Comparison of ENCODE assay signal across 8 cellular contexts in genomic region chr7:22822486-22823141, GRCh38. TPM values are rescaled to one million over a fixed set of nuclear protein-coding genes. Genes with fewer than 3 reads are reported as not detected.
A peak's percentile ranks its signal among the peaks of the same experiment; 100 is the strongest.
DNase-seq lines count a peak whose midpoint lies in the region; ATAC-seq and TF ChIP-seq lines count a peak whose summit lies in the region.

TOMM7 (minus strand) TSS chr7:22822849; CDS start chr7:22822779, 70 bp downstream.

- H3K36me3 Mint-ChIP-seq in activated T-helper 2 cell treated with anti-CD3 and anti-CD28 coated beads, Interferon-gamma antibody, Interleukin-2, Interleukin-4, amounts not matched to agents 10 μg/mL and 5 μg/mL and 100 μg/mL, durations not matched to agents 14 hours and 24 hours and 36 hours (ENCODE audit: low read depth), result peaks cover 8% of the 10 kb centered on the region
- peaks cover 0 to 9% (median 0%) of the 10 kb centered on the region in 3 donors for H3K36me3 Mint-ChIP-seq in naive thymus-derived CD8-positive, alpha-beta T cell

- H3K4me1 Mint-ChIP-seq in activated T-helper 2 cell treated with anti-CD3 and anti-CD28 coated beads, Interferon-gamma antibody, Interleukin-2, Interleukin-4, amounts not matched to agents 10 μg/mL and 5 μg/mL and 100 μg/mL, durations not matched to agents 14 hours and 24 hours and 36 hours (ENCODE audit: low read depth), result peaks cover 31% of the 10 kb centered on the region
- H3K4me1 Mint-ChIP-seq in naive thymus-derived CD8-positive, alpha-beta T cell, result peaks cover 20 to 48% (median 45%) of the 10 kb centered on the region in 4 donors

- peak; percentile 91 for ATAC-seq in RWPE2 (ENCODE audit: low read depth)
- ATAC-seq in naive thymus-derived CD8-positive, alpha-beta T cell, result peak; percentile 93 to 96

- H3K27ac ChIP-seq in RWPE2 (ENCODE audit: poor library complexity, severe bottlenecking), result peak within 1 kb of the TSS; percentile 54

- H3K27me3 ChIP-seq in RWPE2 (ENCODE audit: insufficient read depth, poor library complexity, severe bottlenecking), result no peaks in the 10 kb centered on the region

- peak within 1 kb of the TSS; percentile 93 for H3K27ac Mint-ChIP-seq in activated T-helper 2 cell treated with anti-CD3 and anti-CD28 coated beads, Interferon-gamma antibody, Interleukin-2, Interleukin-4, amounts not matched to agents 10 μg/mL and 5 μg/mL and 100 μg/mL, durations not matched to agents 14 hours and 24 hours and 36 hours
- peak within 1 kb of the TSS; percentile 96 to 100 (median 100) for H3K27ac Mint-ChIP-seq in naive thymus-derived CD8-positive, alpha-beta T cell

- intact Hi-C loops in activated T-helper 2 cell treated with anti-CD3 and anti-CD28 coated beads, Interferon-gamma antibody, Interleukin-2, Interleukin-4, amounts not matched to agents 10 μg/mL and 5 μg/mL and 100 μg/mL, durations not matched to agents 14 hours and 24 hours and 36 hours (cut with micrococcal nuclease), result loop anchor here (1.0 to 5.0 kb wide), 5 partner anchors 32 to 285 kb away; partner anchors contain the start of genes HYCC1 and KLHL7

- H3K4me3 ChIP-seq in RWPE2 (ENCODE audit: severe bottlenecking) (peak within 1 kb of the TSS; percentile 74), fibroblast of mammary gland (ENCODE audit: control insufficient read depth, low read depth, low read length) (peak within 1 kb of the TSS; percentile 69)

- peak; percentile 40 for TF ChIP-seq CTCF in RWPE2 (IDR thresholded peaks at IDR 0.05; ENCODE audit: poor library complexity, severe bottlenecking)
- TF ChIP-seq CTCF in fibroblast of mammary gland (conservative IDR thresholded peaks at IDR 0.05; ENCODE audit: control insufficient read depth, insufficient read depth, low read depth, low read length), result no peak

- H3K9me3 Mint-ChIP-seq in activated T-helper 2 cell treated with anti-CD3 and anti-CD28 coated beads, Interferon-gamma antibody, Interleukin-2, Interleukin-4, amounts not matched to agents 10 μg/mL and 5 μg/mL and 100 μg/mL, durations not matched to agents 14 hours and 24 hours and 36 hours, result no peaks in the 10 kb centered on the region
- H3K9me3 Mint-ChIP-seq in naive thymus-derived CD8-positive, alpha-beta T cell, result no peaks in the 10 kb centered on the region

- DNase-seq in ELF-1 (ENCODE audit: low read depth, low spot score) (peak; percentile 99), H4 (ENCODE audit: low spot score) (peak; percentile 100), LoVo (ENCODE audit: low spot score) (peak; percentile 100), RWPE2 (ENCODE audit: low spot score) (peak; percentile 90), fibroblast of mammary gland (ENCODE audit: low read depth) (peak; percentile 97)
- DNase-seq in activated T-helper 2 cell treated with anti-CD3 and anti-CD28 coated beads, Interferon-gamma antibody, Interleukin-2, Interleukin-4, amounts not matched to agents 10 μg/mL and 5 μg/mL and 100 μg/mL, durations not matched to agents 14 hours and 24 hours and 36 hours (ENCODE audit: low spot score), result peak; percentile 84
- peak; percentile 79 to 95 (median 88) for DNase-seq in naive thymus-derived CD8-positive, alpha-beta T cell
- DNase-seq in stimulated activated naive CD4-positive, alpha-beta T cell (lab: John Stamatoyannopoulos, UW), result peak; percentile 75 to 90 (median 88)

- H3K36me3 ChIP-seq in RWPE2 (ENCODE audit: low read depth), result peaks cover 14% of the 10 kb centered on the region

- peak within 1 kb of the TSS; percentile 97 for H3K4me3 Mint-ChIP-seq in activated T-helper 2 cell treated with anti-CD3 and anti-CD28 coated beads, Interferon-gamma antibody, Interleukin-2, Interleukin-4, amounts not matched to agents 10 μg/mL and 5 μg/mL and 100 μg/mL, durations not matched to agents 14 hours and 24 hours and 36 hours (ENCODE audit: low read depth)
- peak within 1 kb of the TSS; percentile 94 to 100 (median 98) for H3K4me3 Mint-ChIP-seq in naive thymus-derived CD8-positive, alpha-beta T cell

- POLR2A ChIA-PET in naive thymus-derived CD8-positive, alpha-beta T cell (lab: Charles Lee), result interaction anchor here (0.9 to 1.7 kb wide), 5 partner anchors 8 to 1395 kb away, joined by 3 to 5 read pairs (median 4); partner anchors contain the start of gene SP4

- peaks cover 2% of the 10 kb centered on the region for H3K4me1 ChIP-seq in RWPE2 (ENCODE audit: insufficient read depth, poor library complexity, severe bottlenecking)

- H3K27me3 Mint-ChIP-seq in activated T-helper 2 cell treated with anti-CD3 and anti-CD28 coated beads, Interferon-gamma antibody, Interleukin-2, Interleukin-4, amounts not matched to agents 10 μg/mL and 5 μg/mL and 100 μg/mL, durations not matched to agents 14 hours and 24 hours and 36 hours (ENCODE audit: low read depth), result peaks cover 14% of the 10 kb centered on the region
- peaks cover 7 to 28% (median 21%) of the 10 kb centered on the region in 5 donors for H3K27me3 Mint-ChIP-seq in naive thymus-derived CD8-positive, alpha-beta T cell

- H3K9me3 ChIP-seq in RWPE2 (ENCODE audit: severe bottlenecking), result no peaks in the 10 kb centered on the region

RNA-seq across cellular contexts. Expression of gene TOMM7, which starts in this region (rescaled TPM):
- total RNA-seq in H4 (2014; rRNA removed; shearing (Covaris generic)), result 358 and 382 TPM in 2 replicates
- total RNA-seq in activated T-helper 2 cell treated with anti-CD3 and anti-CD28 coated beads, Interferon-gamma antibody, Interleukin-2, Interleukin-4, amounts not matched to agents 10 μg/mL and 5 μg/mL and 100 μg/mL, durations not matched to agents 14 hours and 24 hours and 36 hours, result 216 and 221 TPM in 2 replicates
- total RNA-seq in naive thymus-derived CD8-positive, alpha-beta T cell, result 100 to 1,000 TPM; 675 to 780 TPM
- polyA plus RNA-seq in naive thymus-derived CD8-positive, alpha-beta T cell, result 100 to 1,000 TPM; 309 to 462 (median 320) TPM

Comparison
In these comparisons a context has a peak if more than half of its experiments do, and no peak if none do; other contexts are left out.
1. Peak in every context shown above with its lines: DNase-seq, ATAC-seq, H3K4me3 ChIP-seq and H3K27ac ChIP-seq.